Comparison of ENCODE assay signal across 22 cellular contexts in genomic region chr1:41169799-41170180, GRCh38.
DNase-seq lines count a peak whose midpoint lies in the region; ATAC-seq, FAIRE-seq and TF ChIP-seq lines count a peak whose summit lies in the region.
"Had no signal": no experiment of that assay in that cellular context is flagged by ENCODE, and none has a peak within 500 bp of the region (broad histone marks: within the 10 kb centered on the region; RNA-seq: fewer than 3 reads in every experiment).

No MANE protein-coding gene starts in this region.

- H3K4me1 ChIP-seq in HUES48 (ENCODE audit: control insufficient read depth, insufficient read depth, low read length) (no peaks in the 10 kb centered on the region), hepatocyte (ENCODE audit: insufficient read depth) (no peaks in the 10 kb centered on the region), HepG2 (ENCODE audit: insufficient read depth, low read length) (peaks cover 17% of the 10 kb centered on the region), PC-3 (ENCODE audit: insufficient read depth, low read length) (peaks cover 12% of the 10 kb centered on the region)
- H3K4me1 ChIP-seq: Caco-2 had no signal

- H3K36me3 ChIP-seq in HUES48 (ENCODE audit: control insufficient read depth, insufficient read depth, low read length) (no peaks in the 10 kb centered on the region), hepatocyte (replicated peaks; ENCODE audit: insufficient read depth, low read depth) (no peaks in the 10 kb centered on the region), HepG2 (replicated peaks in 1 of 2; ENCODE audit: control insufficient read depth in 1 of 2, insufficient read depth in 2 of 2, low read length in 2 of 2) (peaks cover 2 to 3% of the 10 kb centered on the region in 2 experiments; a peak in 3 of 5 replicates), PC-3 (ENCODE audit: low read depth, low read length) (peaks cover 21% of the 10 kb centered on the region)

- H3K9me3 ChIP-seq in HUES48 (ENCODE audit: control insufficient read depth, insufficient read depth, low read length) (peaks cover 9% of the 10 kb centered on the region), hepatocyte (ENCODE audit: low read depth) (peaks cover 21% of the 10 kb centered on the region), HepG2 (ENCODE audit: low read length) (peaks cover 30% of the 10 kb centered on the region), PC-3 (ENCODE audit: low read length) (peaks cover 10% of the 10 kb centered on the region; the same call in 1 of the 2 replicates)
- H3K9me3 ChIP-seq: Caco-2 had no signal

- no peak overlapping the region for H2AFZ ChIP-seq in hepatocyte
- H2AFZ ChIP-seq in HepG2 (ENCODE audit: low read length), result no peak overlapping the region
- no peak overlapping the region for H2AFZ ChIP-seq in PC-3 (ENCODE audit: low read length)

- peak overlapping the region; percentile 5 for H3K4me3 Mint-ChIP-seq in progenitor cell of endocrine pancreas (ENCODE audit: low read depth)
- H3K4me3 Mint-ChIP-seq: B cell; CD4-positive, alpha-beta T cell; CD8-positive, alpha-beta T cell had no signal

- intact Hi-C loops in HepG2 (cut with micrococcal nuclease; ENCODE audit: unreplicated experiment), result no loop called here
- intact Hi-C loops in PC-3 (cut with micrococcal nuclease), result loop anchor here (5.0 kb wide), 1 partner anchor 73 kb away; the partner anchor contains the start of gene SCMH1

- H4K20me1 ChIP-seq in hepatocyte (ENCODE audit: insufficient read depth, poor library complexity, severe bottlenecking), result no peaks in the 10 kb centered on the region
- H4K20me1 ChIP-seq in HepG2 (ENCODE audit: insufficient read depth, low read length), result no peaks in the 10 kb centered on the region
- H4K20me1 ChIP-seq in PC-3 (ENCODE audit: low read length), result no peaks in the 10 kb centered on the region
- H4K20me1 ChIP-seq: BLaER1 treated with 17β-estradiol and CSF1 and Interleukin-3, amounts not matched to agents 10 nM and 100 nM had no signal

- no peak overlapping the region for H3K4me3 ChIP-seq in HUES48 (ENCODE audit: low read depth, low read length)
- no peak overlapping the region for H3K4me3 ChIP-seq in hepatocyte
- H3K4me3 ChIP-seq in HepG2 (replicated peaks in 1 of 3; ENCODE audit: insufficient read depth in 1 of 3, low read depth in 2 of 3, low read length in 3 of 3), result no peak overlapping the region
- H3K4me3 ChIP-seq in PC-3 (ENCODE audit: low read length), result no peak overlapping the region
- H3K4me3 ChIP-seq: A549 had no signal

- H3K36me3 Mint-ChIP-seq in progenitor cell of endocrine pancreas (ENCODE audit: insufficient read depth), result peaks cover 41% of the 10 kb centered on the region

- POLR2A ChIA-PET in HepG2 (lab: Yijun Ruan, JAX) (interaction anchor here (1.1 kb wide), 1 partner anchor 12 kb away, joined by 4 read pairs; no protein-coding TSS in a partner anchor), PC-3 (lab: Charles Lee; ENCODE audit: unreplicated experiment) (no interaction called here)

- WGBS in hepatocyte (ENCODE audit: low lambda C conversion rate, missing lambda C conversion rate), result 72% methylated on average over 3 of the region's 3 CpGs
- whole genome bisulfite sequencing in HepG2 (ENCODE audit: low lambda C conversion rate), result 66% methylated on average over 3 of the region's 3 CpGs

- no TSS peak for BruUV-seq in HepG2 (replicated peaks; lab: Mats Ljungman, UMichigan)
- no TSS peak for BruUV-seq in PC-3 (replicated peaks; lab: Mats Ljungman, UMichigan)

- TF ChIP-seq POLR2A in HepG2 (IDR thresholded peaks at IDR 0.05; ENCODE audit: insufficient read depth in 1 of 2, low read depth in 2 of 2, low read length in 2 of 2), result no peak

- H3F3A ChIP-seq in PC-3 (ENCODE audit: low read length, unreplicated experiment), result no peaks in the 10 kb centered on the region

- H3K27ac Mint-ChIP-seq in progenitor cell of endocrine pancreas, result peak overlapping the region; percentile 76
- H3K27ac Mint-ChIP-seq: B cell; CD4-positive, alpha-beta T cell; CD8-positive, alpha-beta T cell had no signal

- H3K27me3 ChIP-seq in HUES48 (ENCODE audit: control insufficient read depth, insufficient read depth, low read length) (no peaks in the 10 kb centered on the region), hepatocyte (no peaks in the 10 kb centered on the region), HepG2 (ENCODE audit: control insufficient read depth in 1 of 2, insufficient read depth in 2 of 2, low read length in 2 of 2) (no peaks in the 10 kb centered on the region), PC-3 (ENCODE audit: low read length) (no peaks in the 10 kb centered on the region)
- H3K27me3 ChIP-seq: BLaER1 treated with 17β-estradiol and CSF1 and Interleukin-3, amounts not matched to agents 10 nM and 100 nM had no signal

- H3K4me2 ChIP-seq in hepatocyte, result peak overlapping the region; percentile 58
- H3K4me2 ChIP-seq in HepG2 (ENCODE audit: low read depth, low read length), result no peak overlapping the region
- H3K4me2 ChIP-seq in PC-3 (ENCODE audit: low read length), result no peak overlapping the region
- H3K4me2 ChIP-seq: A549; BLaER1 treated with 17β-estradiol and CSF1 and Interleukin-3, amounts not matched to agents 10 nM and 100 nM had no signal

- CTCF ChIA-PET in HepG2 (lab: Yijun Ruan, JAX; ENCODE audit: low intra/inter-chr PET ratio, low total read pairs), result no interaction called here
- CTCF ChIA-PET in PC-3 (lab: Charles Lee), result no interaction called here

- H3K9ac ChIP-seq in HUES48 (ENCODE audit: low read depth, low read length) (no peak overlapping the region), HepG2 (ENCODE audit: insufficient read depth, low read depth, low read length) (no peak overlapping the region), PC-3 (ENCODE audit: low read length) (no peak overlapping the region)
- H3K9ac ChIP-seq: BLaER1 treated with 17β-estradiol and CSF1 and Interleukin-3, amounts not matched to agents 10 nM and 100 nM had no signal

- in situ Hi-C loops in HepG2 (cut with HindIII; ENCODE audit: extremely low pct_ligation_motif_present, low pct_unique_long_range_greater_than_20kb), result loop anchor here (5.0 kb wide), 1 partner anchor 58 kb away; no protein-coding TSS in a partner anchor

- peaks cover 28% of the 10 kb centered on the region for H3K9me3 Mint-ChIP-seq in progenitor cell of endocrine pancreas (ENCODE audit: low read depth)

- H3K9me2 ChIP-seq in hepatocyte (replicated peaks; ENCODE audit: insufficient read depth), result no peaks in the 10 kb centered on the region
- no peaks in the 10 kb centered on the region for H3K9me2 ChIP-seq in PC-3 (replicated peaks; ENCODE audit: low read length)

- TF ChIP-seq RAD21 in HepG2 (CRISPR knock-in tag; IDR thresholded peaks at IDR 0.05), result no peak

- no peak for FAIRE-seq in HepG2 (lab: Jason Lieb, UNC)
- FAIRE-seq: A549, G401.6, GM12891 had no signal

- peak overlapping the region; percentile 2 for H3K27ac ChIP-seq in HUES48 (ENCODE audit: low read depth, low read length)
- H3K27ac ChIP-seq in hepatocyte, result no peak overlapping the region
- no peak overlapping the region for H3K27ac ChIP-seq in HepG2 (ENCODE audit: extremely low read length, insufficient read depth, low read length)
- no peak overlapping the region for H3K27ac ChIP-seq in PC-3 (ENCODE audit: low read length)
- H3K27ac ChIP-seq: A549; BLaER1 treated with 17β-estradiol and CSF1 and Interleukin-3, amounts not matched to agents 10 nM and 100 nM; C4-2B had no signal

- no peaks in the 10 kb centered on the region for H3K27me3 Mint-ChIP-seq in progenitor cell of endocrine pancreas
- H3K27me3 Mint-ChIP-seq: B cell; CD4-positive, alpha-beta T cell had no signal

- peaks cover 13% of the 10 kb centered on the region for H3K4me1 Mint-ChIP-seq in progenitor cell of endocrine pancreas (ENCODE audit: low read depth)

- no peak for TF ChIP-seq EP300 in HepG2 (IDR thresholded peaks at IDR 0.05; ENCODE audit: low read depth in 2 of 2, low read length in 2 of 2)
- TF ChIP-seq EP300 in HepG2 (CRISPR knock-in tag; IDR thresholded peaks at IDR 0.05; ENCODE audit: borderline replicate concordance), result no peak

- no peak for TF ChIP-seq CTCF in hepatocyte (IDR thresholded peaks at IDR 0.05; ENCODE audit: poor library complexity)
- no peak for TF ChIP-seq CTCF in HepG2 (CRISPR knock-in tag; IDR thresholded peaks at IDR 0.05)
- no peak for TF ChIP-seq CTCF in progenitor cell of endocrine pancreas (IDR thresholded peaks at IDR 0.05; ENCODE audit: unreplicated experiment)
- TF ChIP-seq CTCF in PC-3 (conservative IDR thresholded peaks at IDR 0.05; ENCODE audit: low read depth, low read length), result no peak

- H3K79me2 ChIP-seq in hepatocyte (peaks cover 41% of the 10 kb centered on the region), HepG2 (ENCODE audit: insufficient read depth, low read length) (peaks cover 6% of the 10 kb centered on the region), PC-3 (ENCODE audit: low read length) (peaks cover 4% of the 10 kb centered on the region; the same call in 1 of the 2 replicates)

- ATAC-seq in HepG2 (peak; percentile 53), PC-3 (no peak), HG03432 (IDR thresholded peaks at IDR 0.05; ENCODE audit: unreplicated experiment) (no peak)
- ATAC-seq: A549; CD8-positive, alpha-beta T cell had no signal

- DNase-seq in hepatocyte (ENCODE audit: low spot score), result no peak
- peak; percentile 9 for DNase-seq in HepG2 (ENCODE audit: low spot score)
- DNase-seq in progenitor cell of endocrine pancreas (ENCODE audit: low spot score, unreplicated experiment), result no peak
- no peak for DNase-seq in hypothalamus (lab: John Stamatoyannopoulos, UW)
- DNase-seq in NOMO-1 (lab: John Stamatoyannopoulos, UW; ENCODE audit: unreplicated experiment in 2 of 2), result no peak
- DNase-seq in PC-3, result no peak
- DNase-seq: 8988T; AML-193; Caco-2; Calu3; CD4-positive, alpha-beta T cell; CD8-positive, alpha-beta T cell; DMS79 treated with DMSO at 0.1 percent for 48 hours; GF-D8 had no signal

TF ChIP-seq in HepG2, 621 proteins besides CTCF, POLR2A, EP300 and RAD21 (continues in another document):
- TF ChIP-seq ZNF704 (CRISPR knock-in tag; IDR thresholded peaks at IDR 0.05; ENCODE audit: borderline replicate concordance), result no peak
- no peak for TF ChIP-seq XBP1 (CRISPR knock-in tag; IDR thresholded peaks at IDR 0.05)
- no peak for TF ChIP-seq ZNF891 (CRISPR knock-in tag; IDR thresholded peaks at IDR 0.05)
- no peak for TF ChIP-seq ZNF556 (CRISPR knock-in tag; IDR thresholded peaks at IDR 0.05; ENCODE audit: borderline replicate concordance)
- no peak for TF ChIP-seq KLF9 (CRISPR knock-in tag; IDR thresholded peaks at IDR 0.05; ENCODE audit: low read depth)
